Comparison of ENCODE assay signal across 32 cellular contexts in genomic region chr20:46336735-46337134, GRCh38. TPM values are rescaled to one million over a fixed set of nuclear protein-coding genes. Genes with fewer than 3 reads are reported as not detected.
"Had no signal": no experiment of that assay in that cellular context is flagged by ENCODE, and none has a peak within 500 bp of the region (broad histone marks: within the 10 kb centered on the region; RNA-seq: fewer than 3 reads in every experiment).

No MANE protein-coding gene starts in this region.

- H3K79me2 ChIP-seq: parathyroid adenoma had no signal

- H3K4me1 ChIP-seq: psoas muscle, spleen, upper lobe of right lung, uterus had no signal

- H3K4me2 ChIP-seq: smooth muscle cell had no signal

- H2AFZ ChIP-seq: parathyroid adenoma had no signal

- H3K36me3 ChIP-seq: neutrophil, ovary, spleen, suprapubic skin, tibial artery, transverse colon, upper lobe of right lung, uterus had no signal

- H3K4me3 ChIP-seq: ovary, psoas muscle, skin epidermis, smooth muscle cell, spleen, suprapubic skin, testis, tibial artery, transverse colon, upper lobe of right lung, uterus had no signal

- H3K9me3 Mint-ChIP-seq: naive thymus-derived CD4-positive, alpha-beta T cell; natural killer cell; nephron; stimulated activated memory B cell treated with anti-CD40 and anti-IgM and Interleukin-4, amounts not matched to agents 10 μg/mL and 1 μg/mL and 100 μg/mL, for 72 hours; stimulated activated naive CD8-positive, alpha-beta T cell treated with anti-CD3 and anti-CD28 coated beads, Interleukin-15, amount 100 ng/mL, for 72 hours; type B pancreatic cell had no signal

- DNase-seq: naive thymus-derived CD4-positive, alpha-beta T cell; natural killer cell; nucleus accumbens; ovary; posterior cingulate gyrus; psoas muscle; right cardiac atrium; spleen; stimulated activated CD4-positive, alpha-beta T cell treated with anti-CD3 and anti-CD28 coated beads, Interleukin-12 subunit alpha, Interleukin-12 subunit beta, amount 100 ng/mL, for 4 hours; stimulated activated CD4-positive, alpha-beta T cell treated with anti-CD3 and anti-CD28 coated beads, Interleukin-1b, Interleukin-23, amount 100 ng/mL, for 48 hours; stimulated activated CD4-positive, alpha-beta T cell treated with anti-CD3 and anti-CD28 coated beads, Interleukin-4, amount 100 ng/mL, for 1 hour; stimulated activated CD4-positive, alpha-beta T cell treated with anti-CD3 and anti-CD28 coated beads, Interleukin-4, amount 100 ng/mL, for 4 hours; stimulated activated CD8-positive, alpha-beta memory T cell treated with anti-CD3 and anti-CD28 coated beads, Interleukin-4, amount 100 ng/mL, for 48 hours; stimulated activated naive CD4-positive, alpha-beta T cell; stimulated activated naive CD8-positive, alpha-beta T cell treated with anti-CD3 and anti-CD28 coated beads, Interleukin-15, amount 100 ng/mL, for 72 hours; stimulated activated naive CD8-positive, alpha-beta T cell treated with anti-CD3 and anti-CD28 coated beads, Interleukin-15, Interleukin-2, amounts not matched to agents 100 U/mL and 50 U/mL, for 24 hours; substantia nigra; testis; tibial artery; transverse colon; upper lobe of right lung; uterus had no signal

- H3K27ac ChIP-seq: neutrophil, ovary, parathyroid adenoma, psoas muscle, skin epidermis, spleen, suprapubic skin, testis, tibial artery, transverse colon, upper lobe of right lung, uterus had no signal

- H3K27me3 ChIP-seq: ovary, testis had no signal

- H3K4me3 Mint-ChIP-seq: naive thymus-derived CD4-positive, alpha-beta T cell; natural killer cell; nephron; stimulated activated memory B cell treated with anti-CD40 and anti-IgM and Interleukin-4, amounts not matched to agents 10 μg/mL and 1 μg/mL and 100 μg/mL, for 72 hours; stimulated activated naive CD8-positive, alpha-beta T cell treated with anti-CD3 and anti-CD28 coated beads, Interleukin-15, amount 100 ng/mL, for 72 hours; type B pancreatic cell had no signal

- H3K4me1 Mint-ChIP-seq: natural killer cell; stimulated activated memory B cell treated with anti-CD40 and anti-IgM and Interleukin-4, amounts not matched to agents 10 μg/mL and 1 μg/mL and 100 μg/mL, for 72 hours; stimulated activated naive CD8-positive, alpha-beta T cell treated with anti-CD3 and anti-CD28 coated beads, Interleukin-15, amount 100 ng/mL, for 72 hours had no signal

- H3K9me3 ChIP-seq: neutrophil, ovary, psoas muscle, spleen, suprapubic skin, testis, tibial artery, transverse colon, upper lobe of right lung, uterus had no signal

- H3K36me3 Mint-ChIP-seq: naive thymus-derived CD4-positive, alpha-beta T cell; natural killer cell; stimulated activated memory B cell treated with anti-CD40 and anti-IgM and Interleukin-4, amounts not matched to agents 10 μg/mL and 1 μg/mL and 100 μg/mL, for 72 hours; type B pancreatic cell had no signal

- H3K27ac Mint-ChIP-seq: naive thymus-derived CD4-positive, alpha-beta T cell; natural killer cell; nephron; progenitor cell of endocrine pancreas; stimulated activated memory B cell treated with anti-CD40 and anti-IgM and Interleukin-4, amounts not matched to agents 10 μg/mL and 1 μg/mL and 100 μg/mL, for 72 hours; stimulated activated naive CD8-positive, alpha-beta T cell treated with anti-CD3 and anti-CD28 coated beads, Interleukin-15, amount 100 ng/mL, for 72 hours; type B pancreatic cell had no signal

- H3K9ac ChIP-seq: parathyroid adenoma had no signal

RNA-seq across cellular contexts. Expression of gene CDH22, which starts 28.4 kb away (rescaled TPM):
- total RNA-seq: naive thymus-derived CD4-positive, alpha-beta T cell; natural killer cell; renal cortical epithelial cell; smooth muscle cell; spleen; transverse colon had no signal
